In genomic region chr21:41210405-41211040, GRCh38 we compare ENCODE assay signal across 13 cellular contexts.
"Had no signal": no experiment of that assay in that cellular context is flagged by ENCODE, and none has a peak within 500 bp of the region (broad histone marks: within the 10 kb centered on the region; RNA-seq: fewer than 3 reads in every experiment).

No MANE protein-coding gene starts in this region.

- H3K4me1 ChIP-seq: lower lobe of right lung, testis had no signal

- H3K36me3 Mint-ChIP-seq: activated naive CD4-positive, alpha-beta T cell treated with anti-CD3 and anti-CD28 coated beads, Interleukin-2, amount 50 U/mL, for 24 hours had no signal

- H3K4me3 ChIP-seq: gastrocnemius medialis, lower lobe of right lung, testis had no signal

- H3K9me3 ChIP-seq: gastrocnemius medialis, lower lobe of right lung, testis had no signal

- H3K36me3 ChIP-seq: gastrocnemius medialis, lower lobe of right lung had no signal

- ATAC-seq: gastrocnemius medialis; lower lobe of right lung; stimulated activated naive CD8-positive, alpha-beta T cell treated with anti-CD3 and anti-CD28 coated beads, Interleukin-15, amount 100 ng/mL, for 72 hours had no signal

- DNase-seq: activated CD4-positive, alpha-beta T cell treated with anti-CD3 and anti-CD28 coated beads, Interleukin-2, amount 50 U/mL, for 1 hour; activated effector memory CD4-positive, alpha-beta T cell treated with Interleukin-2 at 50 U/mL for 16 hours; activated T-cell treated with anti-CD3 and anti-CD28 coated beads, Interleukin-2, amount 50 U/mL, for 1 hour; gastrocnemius medialis; lower lobe of right lung; midbrain; nucleus accumbens; stimulated activated CD4-positive, alpha-beta T cell treated with anti-CD3 and anti-CD28 coated beads, Interleukin-4, amount 100 ng/mL, for 1 hour; stimulated activated naive CD8-positive, alpha-beta T cell treated with anti-CD3 and anti-CD28 coated beads, Interleukin-15, amount 100 ng/mL, for 72 hours; testis had no signal

- H3K9me3 Mint-ChIP-seq: activated naive CD4-positive, alpha-beta T cell treated with anti-CD3 and anti-CD28 coated beads, Interleukin-2, amount 50 U/mL, for 24 hours; stimulated activated naive CD8-positive, alpha-beta T cell treated with anti-CD3 and anti-CD28 coated beads, Interleukin-15, amount 100 ng/mL, for 72 hours; T-helper 1 cell treated with Interleukin-12 subunit alpha and Interleukin-12 subunit beta and Interleukin-4 antibody, amounts not matched to agents 30 μg/mL and 1 μg/mL, for 36 hours had no signal

- H3K27ac ChIP-seq: gastrocnemius medialis, lower lobe of right lung, testis had no signal

- H3K27ac Mint-ChIP-seq: activated naive CD4-positive, alpha-beta T cell treated with anti-CD3 and anti-CD28 coated beads, Interleukin-2, amount 50 U/mL, for 24 hours; progenitor cell of endocrine pancreas; T-helper 1 cell treated with Interleukin-12 subunit alpha and Interleukin-12 subunit beta and Interleukin-4 antibody, amounts not matched to agents 30 μg/mL and 1 μg/mL, for 36 hours had no signal

- H3K27me3 ChIP-seq: gastrocnemius medialis, testis had no signal

- H3K4me1 Mint-ChIP-seq: activated naive CD4-positive, alpha-beta T cell treated with anti-CD3 and anti-CD28 coated beads, Interleukin-2, amount 50 U/mL, for 24 hours; stimulated activated naive CD8-positive, alpha-beta T cell treated with anti-CD3 and anti-CD28 coated beads, Interleukin-15, amount 100 ng/mL, for 72 hours had no signal

- H3K4me3 Mint-ChIP-seq: activated naive CD4-positive, alpha-beta T cell treated with anti-CD3 and anti-CD28 coated beads, Interleukin-2, amount 50 U/mL, for 24 hours; stimulated activated naive CD8-positive, alpha-beta T cell treated with anti-CD3 and anti-CD28 coated beads, Interleukin-15, amount 100 ng/mL, for 72 hours; T-helper 1 cell treated with Interleukin-12 subunit alpha and Interleukin-12 subunit beta and Interleukin-4 antibody, amounts not matched to agents 30 μg/mL and 1 μg/mL, for 36 hours had no signal
